In genomic region chr2:168212167-168212566, GRCh38 we compare ENCODE assay signal across 12 cellular contexts. TPM values are rescaled to one million over a fixed set of nuclear protein-coding genes. Genes with fewer than 3 reads are reported as not detected.
DNase-seq lines count a peak whose midpoint lies in the region; ATAC-seq and TF ChIP-seq lines count a peak whose summit lies in the region.
"Had no signal": no experiment of that assay in that cellular context is flagged by ENCODE, and none has a peak within 500 bp of the region (broad histone marks: within the 10 kb centered on the region; RNA-seq: fewer than 3 reads in every experiment).

No MANE protein-coding gene starts in this region.

- H3K4me1 ChIP-seq in OCI-LY3 (ENCODE audit: low read length), result peaks cover 36% of the 10 kb centered on the region
- peaks cover 0 to 7% of the 10 kb centered on the region in 2 donors for H3K4me1 ChIP-seq in esophagus (ENCODE audit: control insufficient read depth in 2 of 2, insufficient read depth in 2 of 2, low read length in 1 of 2)
- peaks cover 14% of the 10 kb centered on the region for H3K4me1 ChIP-seq in smooth muscle cell (ENCODE audit: low read depth)

- peak; percentile 20 for DNase-seq in NCI-H2196 (lab: John Stamatoyannopoulos, UW; ENCODE audit: unreplicated experiment)
- no peak for DNase-seq in NCI-H2196 treated with DMSO at 0.1 percent for 48 hours (lab: John Stamatoyannopoulos, UW; ENCODE audit: unreplicated experiment)
- no peak for DNase-seq in smooth muscle cell (lab: John Stamatoyannopoulos, UW; ENCODE audit: unreplicated experiment)
- DNase-seq: brain microvascular endothelial cell, Kasumi-1, retina, trophoblast cell had no signal

- H3K36me3 ChIP-seq in OCI-LY3 (replicated peaks; ENCODE audit: low read depth, low read length) (no peaks in the 10 kb centered on the region), esophagus (ENCODE audit: control insufficient read depth in 2 of 2, insufficient read depth in 2 of 2, low read length in 1 of 2) (no peaks in the 10 kb centered on the region), smooth muscle cell (ENCODE audit: low read depth) (no peaks in the 10 kb centered on the region)
- H3K36me3 ChIP-seq: brain microvascular endothelial cell had no signal

- H3K9me3 ChIP-seq in OCI-LY3 (ENCODE audit: insufficient read depth, low read length) (no peaks in the 10 kb centered on the region), esophagus (ENCODE audit: control insufficient read depth in 2 of 2, insufficient read depth in 1 of 2, low read depth in 1 of 2, low read length in 1 of 2) (no peaks in the 10 kb centered on the region), smooth muscle cell (replicated peaks; ENCODE audit: low read depth) (no peaks in the 10 kb centered on the region)

- H3F3A ChIP-seq in smooth muscle cell (ENCODE audit: low read depth), result no peaks in the 10 kb centered on the region

- H3K79me2 ChIP-seq in OCI-LY3 (ENCODE audit: low read length), result no peaks in the 10 kb centered on the region; the same call in 1 of the 2 replicates
- H3K79me2 ChIP-seq in smooth muscle cell (ENCODE audit: low read depth), result peaks cover 68% of the 10 kb centered on the region

- 47 to 51% methylated on average over 4 of the region's 4 CpGs for WGBS in esophagus, 2 donors
- WGBS in smooth muscle cell (ENCODE audit: low lambda C conversion rate), result 74% methylated on average over 4 of the region's 4 CpGs

- peak overlapping the region; percentile 64 for H3K4me2 ChIP-seq in OCI-LY3 (ENCODE audit: low read length)
- H3K4me2 ChIP-seq in smooth muscle cell, result peak overlapping the region; percentile 14

- H3K4me3 ChIP-seq in OCI-LY3 (ENCODE audit: low read length) (no peak overlapping the region), esophagus (ENCODE audit: low read depth in 1 of 2, low read length in 2 of 2) (no peak overlapping the region), smooth muscle cell (no peak overlapping the region)

- H3K27ac ChIP-seq in OCI-LY3 (ENCODE audit: low read length) (0 out of 2 replicates have a peak overlapping the region, but pooled peaks have one; percentile 6), esophagus (ENCODE audit: low read depth in 2 of 2, low read length in 1 of 2) (peak overlapping the region; percentile 89 to 91), smooth muscle cell (ENCODE audit: low read depth) (peak overlapping the region; percentile 49)
- H3K27ac ChIP-seq: brain microvascular endothelial cell had no signal

- ATAC-seq in GM18909 (IDR thresholded peaks at IDR 0.05; ENCODE audit: poor library complexity, unreplicated experiment) (no peak), HG02763 (IDR thresholded peaks at IDR 0.05; ENCODE audit: unreplicated experiment) (no peak), GM18867 (IDR thresholded peaks at IDR 0.05; ENCODE audit: unreplicated experiment) (no peak)

- H3K9ac ChIP-seq in OCI-LY3 (ENCODE audit: low read length), result no peak overlapping the region
- H3K9ac ChIP-seq in smooth muscle cell (ENCODE audit: low read depth), result no peak overlapping the region

- no peaks in the 10 kb centered on the region for H4K20me1 ChIP-seq in OCI-LY3 (ENCODE audit: insufficient read depth, low read length)
- H4K20me1 ChIP-seq in smooth muscle cell (ENCODE audit: low read depth), result peaks cover 60% of the 10 kb centered on the region

- no peak for TF ChIP-seq CTCF in OCI-LY3 (IDR thresholded peaks at IDR 0.05; ENCODE audit: low read depth, low read length)
- no peak for TF ChIP-seq CTCF in smooth muscle cell (IDR thresholded peaks at IDR 0.05; ENCODE audit: borderline replicate concordance, insufficient read depth, poor library complexity, severe bottlenecking)

- H2AFZ ChIP-seq in OCI-LY3 (ENCODE audit: low read depth, low read length) (no peak overlapping the region), smooth muscle cell (ENCODE audit: low read depth) (no peak overlapping the region)

- H3K27me3 ChIP-seq in OCI-LY3 (ENCODE audit: low read depth, low read length), result no peaks in the 10 kb centered on the region
- H3K27me3 ChIP-seq in esophagus (ENCODE audit: control insufficient read depth in 1 of 2, insufficient read depth in 2 of 2, low read length in 2 of 2), result no peaks in the 10 kb centered on the region
- no peaks in the 10 kb centered on the region for H3K27me3 ChIP-seq in smooth muscle cell (ENCODE audit: low read depth)
- H3K27me3 ChIP-seq: brain microvascular endothelial cell had no signal

RNA-seq across cellular contexts. Expression of gene STK39, which starts 35.2 kb away (rescaled TPM):
- polyA plus RNA-seq in esophagus, result 10 to 100 TPM; 24.7 to 24.9 TPM
- total RNA-seq in smooth muscle cell, result 32.1 and 37.8 TPM in 2 replicates
- 18.8 and 21.1 TPM in 2 replicates for polyA plus RNA-seq in smooth muscle cell

Comparison
In these comparisons a context has a peak if more than half of its experiments do, and no peak if none do; other contexts are left out.
1. H3K27ac ChIP-seq: peak in every context shown above with its lines; median percentile 90 in esophagus; 49 in smooth muscle cell; 6 in OCI-LY3.